In genomic region chr12:13200841-13201240, GRCh38 we compare ENCODE assay signal across 17 cellular contexts. TPM values are rescaled to one million over a fixed set of nuclear protein-coding genes. Genes with fewer than 3 reads are reported as not detected.
DNase-seq lines count a peak whose midpoint lies in the region; ATAC-seq and TF ChIP-seq lines count a peak whose summit lies in the region.
"Had no signal": no experiment of that assay in that cellular context is flagged by ENCODE, and none has a peak within 500 bp of the region (broad histone marks: within the 10 kb centered on the region; RNA-seq: fewer than 3 reads in every experiment).

No MANE protein-coding gene starts in this region.

- H3K27me3 Mint-ChIP-seq in type B pancreatic cell: peaks cover 24% of the 10 kb centered on the region

- no TSS peak for BruUV-seq in mammary epithelial cell (replicated peaks; lab: Mats Ljungman, UMichigan)

- H3K9me3 ChIP-seq in Loucy (ENCODE audit: insufficient read depth, low read depth, low read length): no peaks in the 10 kb centered on the region
- H3K9me3 ChIP-seq in mammary epithelial cell (replicated peaks; ENCODE audit: insufficient read depth, low read length): no peaks in the 10 kb centered on the region
- H3K9me3 ChIP-seq in lower lobe of right lung: no peaks in the 10 kb centered on the region
- H3K9me3 ChIP-seq: prostate gland had no signal

- ATAC-seq in lower lobe of right lung (no peak), HG03025 (IDR thresholded peaks at IDR 0.05; ENCODE audit: low FRiP score, unreplicated experiment) (no peak)

- H3K27ac ChIP-seq in mammary epithelial cell (ENCODE audit: insufficient read depth, low read depth, low read length) (peak overlapping the region; percentile 15), lower lobe of right lung (peak overlapping the region; percentile 92)
- H3K27ac ChIP-seq: prostate gland had no signal

- 98% methylated on average over 6 of the region's 8 CpGs for WGBS in mammary epithelial cell (ENCODE audit: low coverage, missing lambda C conversion rate)

- DNase-seq in mammary epithelial cell (no peak), lower lobe of right lung (no peak), type B pancreatic cell (ENCODE audit: extremely low spot score, unreplicated experiment) (no peak), HCEC 1CT (no peak), hypothalamus (lab: John Stamatoyannopoulos, UW) (no peak)
- DNase-seq: activated effector memory CD4-positive, alpha-beta T cell treated with Interleukin-2 at 50 U/mL for 16 hours; amygdala; H7; head of caudate nucleus; NCI-H1092 treated with DMSO at 0.1 percent for 48 hours; NCI-H2171; NCI-H82; T-helper 1 cell had no signal

- H3K4me1 Mint-ChIP-seq in type B pancreatic cell (ENCODE audit: unreplicated experiment): peaks cover 45% of the 10 kb centered on the region

- CTCF ChIA-PET in mammary epithelial cell (lab: Charles Lee; ENCODE audit: low non-redundant PET): no interaction called here

- peak overlapping the region; percentile 99 for H3K27ac Mint-ChIP-seq in type B pancreatic cell
- H3K27ac Mint-ChIP-seq: IgD-negative memory B cell had no signal

- peak overlapping the region; percentile 88 for H3K4me3 Mint-ChIP-seq in type B pancreatic cell
- H3K4me3 Mint-ChIP-seq: IgD-negative memory B cell had no signal

- H3K4me3 ChIP-seq in Loucy (ENCODE audit: low read length, poor library complexity, severe bottlenecking) (peak overlapping the region; percentile 29), mammary epithelial cell (replicated peaks in 1 of 3; ENCODE audit: insufficient read depth in 1 of 3, low read depth in 2 of 3, low read length in 3 of 3) (no peak overlapping the region), lower lobe of right lung (no peak overlapping the region)
- H3K4me3 ChIP-seq: prostate gland had no signal

- H4K20me1 ChIP-seq in Loucy (ENCODE audit: insufficient read depth, low read length, poor library complexity, severe bottlenecking): no peaks in the 10 kb centered on the region
- H4K20me1 ChIP-seq in mammary epithelial cell (ENCODE audit: insufficient read depth, low read length): no peaks in the 10 kb centered on the region

- peaks cover 5% of the 10 kb centered on the region for H3K9me3 Mint-ChIP-seq in type B pancreatic cell
- H3K9me3 Mint-ChIP-seq: IgD-negative memory B cell had no signal

- H3K27me3 ChIP-seq in Loucy (ENCODE audit: insufficient read depth, low read length, poor library complexity, severe bottlenecking) (no peaks in the 10 kb centered on the region), mammary epithelial cell (ENCODE audit: insufficient read depth, low read length) (no peaks in the 10 kb centered on the region), lower lobe of right lung (ENCODE audit: low read depth) (no peaks in the 10 kb centered on the region)

- TF ChIP-seq CTCF in Loucy (conservative IDR thresholded peaks at IDR 0.05; ENCODE audit: low read length) (no peak), mammary epithelial cell (conservative IDR thresholded peaks at IDR 0.05 in 1 of 2, IDR thresholded peaks at IDR 0.05 in 1 of 2; ENCODE audit: extremely low read depth in 1 of 2, insufficient read depth in 1 of 2, low read depth in 1 of 2, low read length in 2 of 2) (no peak), lower lobe of right lung (IDR thresholded peaks at IDR 0.05) (no peak), type B pancreatic cell (conservative IDR thresholded peaks at IDR 0.05) (no peak)

- H2AFZ ChIP-seq in Loucy (ENCODE audit: low read length) (no peak overlapping the region), mammary epithelial cell (ENCODE audit: low read depth, low read length) (no peak overlapping the region)

- H3K36me3 ChIP-seq in Loucy (ENCODE audit: insufficient read depth, low read length) (no peaks in the 10 kb centered on the region), mammary epithelial cell (ENCODE audit: insufficient read depth, low read length) (peaks cover 19% of the 10 kb centered on the region), lower lobe of right lung (peaks cover 6% of the 10 kb centered on the region)
- H3K36me3 ChIP-seq: prostate gland had no signal

- H3K9me2 ChIP-seq in Loucy (replicated peaks; ENCODE audit: low read depth, low read length): no peaks in the 10 kb centered on the region

- dilution Hi-C loops in mammary epithelial cell (cut with HindIII; ENCODE audit: low sequenced_read_pairs): loop anchor here (5.0 to 25.0 kb wide), 2 partner anchors 51 to 189 kb away; partner anchors contain the start of gene HEBP1

- H3K79me2 ChIP-seq in Loucy (ENCODE audit: insufficient read depth, low read length) (peaks cover 32% of the 10 kb centered on the region), mammary epithelial cell (ENCODE audit: insufficient read depth, low read length) (peaks cover 91% of the 10 kb centered on the region)

- H3K4me2 ChIP-seq in Loucy (ENCODE audit: low read depth, low read length, poor library complexity, severe bottlenecking) (peak overlapping the region; percentile 86), mammary epithelial cell (ENCODE audit: insufficient read depth, low read depth, low read length) (peak overlapping the region; percentile 22)

- H3K9ac ChIP-seq in Loucy (ENCODE audit: low read depth, low read length, poor library complexity, severe bottlenecking) (peak overlapping the region; percentile 28), mammary epithelial cell (ENCODE audit: insufficient read depth, low read length) (no peak overlapping the region)

- H3K4me1 ChIP-seq in Loucy (ENCODE audit: insufficient read depth, low read length, poor library complexity, severe bottlenecking) (peaks cover 77% of the 10 kb centered on the region), mammary epithelial cell (ENCODE audit: insufficient read depth, low read length) (peaks cover 70% of the 10 kb centered on the region), lower lobe of right lung (peaks cover 82% of the 10 kb centered on the region)

- H3K36me3 Mint-ChIP-seq in type B pancreatic cell: peaks cover 57% of the 10 kb centered on the region
- H3K36me3 Mint-ChIP-seq: IgD-negative memory B cell had no signal

- intact Hi-C loops in mammary epithelial cell (cut with micrococcal nuclease) (no loop called here), lower lobe of right lung (cut with DNase I) (no loop called here)

- in situ Hi-C loops in mammary epithelial cell (cut with MboI; ENCODE audit: low sequenced_read_pairs in 2 of 2): loop anchor here (10.0 to 25.0 kb wide), 2 partner anchors 196 to 389 kb away; partner anchors contain the start of genes DDX47 (in 1 of the 2) and HEBP1 (in 1 of the 2)

- H3F3A ChIP-seq in Loucy (ENCODE audit: low read depth): 0 out of 2 replicates have a peak, but pooled peaks cover 10% of the 10 kb centered on the region

RNA-seq across cellular contexts. Expression of gene EMP1, which starts 4.3 kb away (rescaled TPM):
- total RNA-seq in mammary epithelial cell (100 to 1,000 TPM in 1 of 2 donors, 10 to 100 TPM in 1; 33.7 to 204 TPM), lower lobe of right lung (195 TPM), type B pancreatic cell (ENCODE audit: low replicate concordance) (340 and 2,561 TPM in 2 replicates)
- polyA plus RNA-seq in mammary epithelial cell: 309 TPM
- 450 TPM for polyA minus RNA-seq in mammary epithelial cell
- polyA plus RNA-seq: IgD-negative memory B cell had no signal
